Comparison of ENCODE assay signal across 19 cellular contexts in the genomic region with DNA sequence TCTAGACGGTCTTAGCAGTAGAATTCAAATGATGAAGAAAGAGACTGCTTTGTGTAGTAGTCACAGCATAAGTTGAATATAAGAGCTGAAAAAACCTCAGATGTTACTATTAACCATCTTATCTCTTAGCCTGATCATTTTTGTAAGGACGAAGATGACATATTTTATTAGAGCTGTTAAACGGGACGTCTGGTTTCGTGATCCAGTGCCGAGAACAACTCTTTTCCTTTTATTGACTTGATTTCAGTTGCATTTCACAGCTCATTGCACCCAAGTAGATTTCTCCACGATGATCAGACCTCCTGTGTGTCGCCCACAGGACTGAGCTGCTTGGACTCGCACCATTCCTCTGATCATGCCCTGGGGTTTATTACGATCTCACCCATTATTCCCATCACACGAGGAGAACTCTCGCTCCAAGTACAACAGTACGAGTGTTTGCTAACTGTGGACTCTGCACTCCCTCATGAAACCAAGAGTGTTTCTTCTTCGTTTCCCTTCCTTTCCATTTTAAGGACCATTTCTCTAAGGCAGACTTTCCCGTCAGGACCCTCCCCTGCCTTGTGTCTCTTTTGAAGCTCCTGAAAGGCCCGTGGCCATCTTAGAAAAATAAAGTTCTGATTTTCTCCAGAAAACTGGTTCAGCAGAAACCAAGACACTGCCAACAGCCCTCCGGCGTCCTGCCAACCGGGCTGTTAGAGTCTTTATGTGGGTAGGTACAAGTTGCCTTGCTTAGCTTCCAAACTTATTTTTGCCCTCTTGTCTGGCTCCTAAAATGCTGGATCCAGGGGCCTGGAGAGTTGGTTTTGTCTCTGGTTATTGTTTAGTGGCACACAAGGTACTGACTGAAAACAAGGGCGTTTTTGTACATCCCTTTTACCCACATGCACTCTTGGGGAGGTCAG. TPM values are rescaled to one million over a fixed set of nuclear protein-coding genes. Genes with fewer than 3 reads are reported as not detected.
DNase-seq lines count a peak whose midpoint lies in the region; ATAC-seq and TF ChIP-seq lines count a peak whose summit lies in the region.
"Had no signal": no experiment of that assay in that cellular context is flagged by ENCODE, and none has a peak within 500 bp of the region (broad histone marks: within the 10 kb centered on the region; RNA-seq: fewer than 3 reads in every experiment).

No MANE protein-coding gene starts in this region.

- TF ChIP-seq POLR2A in right lobe of liver (IDR thresholded peaks at IDR 0.05), result no peak
- no peak for TF ChIP-seq POLR2A in spleen (IDR thresholded peaks at IDR 0.05)
- no peak for TF ChIP-seq POLR2A in sigmoid colon (IDR thresholded peaks at IDR 0.05)

- peaks cover 0 to 35% (median 9%) of the 10 kb centered on the region in 4 donors for H3K4me1 ChIP-seq in right lobe of liver
- H3K4me1 ChIP-seq in SJCRH30, result peaks cover 20% of the 10 kb centered on the region
- peaks cover 0 to 31% (median 9%) of the 10 kb centered on the region in 6 donors for H3K4me1 ChIP-seq in spleen
- H3K4me1 ChIP-seq in sigmoid colon, result peaks cover 0 to 67% (median 41%) of the 10 kb centered on the region in 4 donors

- no peaks in the 10 kb centered on the region for H3K27me3 ChIP-seq in right lobe of liver
- H3K27me3 ChIP-seq in SJCRH30, result no peaks in the 10 kb centered on the region
- H3K27me3 ChIP-seq in spleen (replicated peaks in 1 of 7), result no peaks in the 10 kb centered on the region
- no peaks in the 10 kb centered on the region for H3K27me3 ChIP-seq in sigmoid colon
- H3K27me3 ChIP-seq: BLaER1 treated with 17β-estradiol and CSF1 and Interleukin-3, amounts not matched to agents 10 nM and 100 nM; hepatocyte had no signal

- H3K4me3 ChIP-seq in right lobe of liver, result no peak overlapping the region
- H3K4me3 ChIP-seq in SJCRH30, result no peak overlapping the region
- no peak overlapping the region for H3K4me3 ChIP-seq in spleen
- no peak overlapping the region for H3K4me3 ChIP-seq in sigmoid colon
- H3K4me3 ChIP-seq: BLaER1 treated with 17β-estradiol and CSF1 and Interleukin-3, amounts not matched to agents 10 nM and 100 nM; hepatocyte had no signal

- TF ChIP-seq CTCF in right lobe of liver (IDR thresholded peaks at IDR 0.05) (no peak), spleen (IDR thresholded peaks at IDR 0.05 in 8 of 11, conservative IDR thresholded peaks at IDR 0.05 in 3 of 11) (no peak), sigmoid colon (IDR thresholded peaks at IDR 0.05) (no peak)

- peak overlapping the region; percentile 77 for H3K27ac ChIP-seq in caudate nucleus (ENCODE audit: low read depth, low read length)
- peak overlapping the region in 2 of 3 donors; percentile 33 to 51 for H3K27ac ChIP-seq in right lobe of liver
- H3K27ac ChIP-seq in SJCRH30, result no peak overlapping the region
- H3K27ac ChIP-seq in spleen, result no peak overlapping the region
- H3K27ac ChIP-seq in sigmoid colon, result peak overlapping the region in 1 of 4 donors; percentile 56
- H3K27ac ChIP-seq: BLaER1 treated with 17β-estradiol and CSF1 and Interleukin-3, amounts not matched to agents 10 nM and 100 nM; hepatocyte; HL-60 had no signal

- H3K9me3 ChIP-seq in right lobe of liver (no peaks in the 10 kb centered on the region), SJCRH30 (replicated peaks) (peaks cover 4% of the 10 kb centered on the region; the same call in 1 of the 2 replicates), spleen (peaks cover 0 to 9% (median 0%) of the 10 kb centered on the region in 8 donors), sigmoid colon (no peaks in the 10 kb centered on the region)

- ATAC-seq in right lobe of liver, result peak; percentile 56 to 81 (median 75)

- intact Hi-C loops in right lobe of liver (cut with DNase I), result no loop called here
- intact Hi-C loops in spleen (cut with DNase I; ENCODE audit: low total_unique reads), result no loop called here
- intact Hi-C loops in sigmoid colon (cut with DNase I), result no loop called here

- peak; percentile 75 for DNase-seq in DMS79 treated with DMSO at 0.1 percent for 48 hours (lab: John Stamatoyannopoulos, UW)
- DNase-seq in caudate nucleus (lab: John Stamatoyannopoulos, UW), result peak in 23 of 61 donors; percentile 4 to 80 (median 17)
- DNase-seq in right lobe of liver, result no peak
- DNase-seq in putamen (ENCODE audit: low spot score), result peak; percentile 44
- DNase-seq in KG1 (lab: John Stamatoyannopoulos, UW), result no peak
- DNase-seq in SJCRH30, result no peak
- no peak for DNase-seq in spleen
- no peak for DNase-seq in sigmoid colon
- DNase-seq: activated CD4-positive, alpha-beta T cell treated with anti-CD3 and anti-CD28 coated beads for 1 hour; activated naive CD4-positive, alpha-beta T cell treated with anti-CD3 and anti-CD28 coated beads, Interleukin-2, amount 50 U/mL, for 16 hours; activated T-cell treated with anti-CD3 and anti-CD28 coated beads, Interleukin-2, amount 50 U/mL, for 48 hours; NCI-H2171; retina; stimulated activated CD4-positive, alpha-beta T cell treated with anti-CD3 and anti-CD28 coated beads, Interleukin-12 subunit alpha, Interleukin-12 subunit beta, amount 100 ng/mL, for 4 hours had no signal

- no peak for TF ChIP-seq EP300 in sigmoid colon (IDR thresholded peaks at IDR 0.05)

- 57% methylated on average over 19 of the region's 20 CpGs for WGBS in right lobe of liver (ENCODE audit: insufficient coverage, low coverage, low lambda C conversion rate, missing lambda C conversion rate)
- 91 to 96% (median 93%) methylated on average over 20 of the region's 20 CpGs for WGBS in spleen, 5 donors
- WGBS in sigmoid colon, 2 donors, result 91 to 93% methylated on average over 20 of the region's 20 CpGs

- H3K36me3 ChIP-seq in right lobe of liver (no peaks in the 10 kb centered on the region), SJCRH30 (no peaks in the 10 kb centered on the region), spleen (no peaks in the 10 kb centered on the region), sigmoid colon (no peaks in the 10 kb centered on the region)

RNA-seq across cellular contexts. Expression of a gene that starts 48.2 kb away (rescaled TPM):
- total RNA-seq in right lobe of liver (not detected), spleen (not detected), sigmoid colon (not detected)
- not detected in 2 replicates for total RNA-seq in SJCRH30 (2014; rRNA removed; shearing (Covaris generic))
- polyA plus RNA-seq in spleen (not detected), sigmoid colon (not detected)
- total RNA-seq: activated CD8-positive, alpha-beta memory T cell treated with anti-CD3 and anti-CD28 coated beads for 36 hours; hepatocyte had no signal
- polyA plus RNA-seq: neural cell had no signal

Comparison
In these comparisons a context has a peak if more than half of its experiments do, and no peak if none do; other contexts are left out.
1. DNase-seq: peak in DMS79 treated with DMSO at 0.1 percent for 48 hours (single experiment) and putamen (single experiment); none in right lobe of liver (0 of 3), KG1 (single experiment), SJCRH30 (0 of 2), spleen (single experiment) and sigmoid colon (single experiment).
2. H3K27ac ChIP-seq: peak in caudate nucleus (single experiment) and right lobe of liver (2 of 3); none in SJCRH30 (single experiment) and spleen (0 of 8).